In genomic region chr9:26540094-26540493, GRCh38 we compare ENCODE assay signal across 3 cellular contexts.
TF ChIP-seq lines count a peak whose summit lies in the region.

No MANE protein-coding gene starts in this region.

TF ChIP-seq in HepG2, 621 proteins besides CTCF, POLR2A, EP300 and RAD21 (continues in another document):
- no peak for TF ChIP-seq ZNF572 (CRISPR knock-in tag; IDR thresholded peaks at IDR 0.05)
- TF ChIP-seq POLR2AphosphoS2 (IDR thresholded peaks at IDR 0.05; ENCODE audit: low read depth, low read length): no peak
- peak; percentile 59; the same call in 1 of the 2 replicates for TF ChIP-seq CEBPB (IDR thresholded peaks at IDR 0.05; ENCODE audit: borderline replicate concordance, low read depth, low read length)
- TF ChIP-seq, protein P1, sequence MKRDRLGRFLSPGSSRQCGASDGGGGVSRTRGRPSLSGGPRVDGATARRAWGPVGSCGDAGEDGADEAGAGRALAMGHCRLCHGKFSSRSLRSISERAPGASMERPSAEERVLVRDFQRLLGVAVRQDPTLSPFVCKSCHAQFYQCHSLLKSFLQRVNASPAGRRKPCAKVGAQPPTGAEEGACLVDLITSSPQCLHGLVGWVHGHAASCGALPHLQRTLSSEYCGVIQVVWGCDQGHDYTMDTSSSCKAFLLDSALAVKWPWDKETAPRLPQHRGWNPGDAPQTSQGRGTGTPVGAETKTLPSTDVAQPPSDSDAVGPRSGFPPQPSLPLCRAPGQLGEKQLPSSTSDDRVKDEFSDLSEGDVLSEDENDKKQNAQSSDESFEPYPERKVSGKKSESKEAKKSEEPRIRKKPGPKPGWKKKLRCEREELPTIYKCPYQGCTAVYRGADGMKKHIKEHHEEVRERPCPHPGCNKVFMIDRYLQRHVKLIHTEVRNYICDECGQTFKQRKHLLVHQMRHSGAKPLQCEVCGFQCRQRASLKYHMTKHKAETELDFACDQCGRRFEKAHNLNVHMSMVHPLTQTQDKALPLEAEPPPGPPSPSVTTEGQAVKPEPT (CRISPR knock-in tag; IDR thresholded peaks at IDR 0.05; ENCODE audit: low read depth): no peak
- TF ChIP-seq ZNF557 (CRISPR knock-in tag; IDR thresholded peaks at IDR 0.05): no peak
- TF ChIP-seq CCDC6 (CRISPR knock-in tag; IDR thresholded peaks at IDR 0.05): no peak
- TF ChIP-seq ZBTB38 (CRISPR knock-in tag; IDR thresholded peaks at IDR 0.05): no peak
- TF ChIP-seq ZMAT3 (CRISPR knock-in tag; conservative IDR thresholded peaks at IDR 0.05): no peak
- TF ChIP-seq HNF4A (CRISPR knock-in tag; IDR thresholded peaks at IDR 0.05): peak; percentile 21; the same call in 1 of the 2 replicates
- no peak for TF ChIP-seq ZSCAN5A (CRISPR knock-in tag; IDR thresholded peaks at IDR 0.05; ENCODE audit: borderline replicate concordance)
- no peak for TF ChIP-seq IRF2 (CRISPR knock-in tag; IDR thresholded peaks at IDR 0.05)
- no peak for TF ChIP-seq ZNF563 (CRISPR knock-in tag; IDR thresholded peaks at IDR 0.05)

TF ChIP-seq in GM23338, 12 proteins besides CTCF, POLR2A, EP300 and RAD21:
- TF ChIP-seq NANOG (IDR thresholded peaks at IDR 0.05; ENCODE audit: borderline replicate concordance) (no peak), JUNB (IDR thresholded peaks at IDR 0.05; ENCODE audit: unreplicated experiment) (no peak), CREB1 (CRISPR knock-in tag; IDR thresholded peaks at IDR 0.05; ENCODE audit: low read depth) (no peak), EZH2 (IDR thresholded peaks at IDR 0.05; ENCODE audit: low read depth, unreplicated experiment) (no peak), ZNF331 (CRISPR knock-in tag; IDR thresholded peaks at IDR 0.05; ENCODE audit: low read depth) (no peak), STAT1 (IDR thresholded peaks at IDR 0.05; ENCODE audit: unreplicated experiment) (no peak), POLR2AphosphoS5 (IDR thresholded peaks at IDR 0.05; ENCODE audit: low read depth) (no peak), ZNF114 (CRISPR knock-in tag; IDR thresholded peaks at IDR 0.05) (no peak), ETS1 (IDR thresholded peaks at IDR 0.05) (no peak)
- TF ChIP-seq, protein P2, sequence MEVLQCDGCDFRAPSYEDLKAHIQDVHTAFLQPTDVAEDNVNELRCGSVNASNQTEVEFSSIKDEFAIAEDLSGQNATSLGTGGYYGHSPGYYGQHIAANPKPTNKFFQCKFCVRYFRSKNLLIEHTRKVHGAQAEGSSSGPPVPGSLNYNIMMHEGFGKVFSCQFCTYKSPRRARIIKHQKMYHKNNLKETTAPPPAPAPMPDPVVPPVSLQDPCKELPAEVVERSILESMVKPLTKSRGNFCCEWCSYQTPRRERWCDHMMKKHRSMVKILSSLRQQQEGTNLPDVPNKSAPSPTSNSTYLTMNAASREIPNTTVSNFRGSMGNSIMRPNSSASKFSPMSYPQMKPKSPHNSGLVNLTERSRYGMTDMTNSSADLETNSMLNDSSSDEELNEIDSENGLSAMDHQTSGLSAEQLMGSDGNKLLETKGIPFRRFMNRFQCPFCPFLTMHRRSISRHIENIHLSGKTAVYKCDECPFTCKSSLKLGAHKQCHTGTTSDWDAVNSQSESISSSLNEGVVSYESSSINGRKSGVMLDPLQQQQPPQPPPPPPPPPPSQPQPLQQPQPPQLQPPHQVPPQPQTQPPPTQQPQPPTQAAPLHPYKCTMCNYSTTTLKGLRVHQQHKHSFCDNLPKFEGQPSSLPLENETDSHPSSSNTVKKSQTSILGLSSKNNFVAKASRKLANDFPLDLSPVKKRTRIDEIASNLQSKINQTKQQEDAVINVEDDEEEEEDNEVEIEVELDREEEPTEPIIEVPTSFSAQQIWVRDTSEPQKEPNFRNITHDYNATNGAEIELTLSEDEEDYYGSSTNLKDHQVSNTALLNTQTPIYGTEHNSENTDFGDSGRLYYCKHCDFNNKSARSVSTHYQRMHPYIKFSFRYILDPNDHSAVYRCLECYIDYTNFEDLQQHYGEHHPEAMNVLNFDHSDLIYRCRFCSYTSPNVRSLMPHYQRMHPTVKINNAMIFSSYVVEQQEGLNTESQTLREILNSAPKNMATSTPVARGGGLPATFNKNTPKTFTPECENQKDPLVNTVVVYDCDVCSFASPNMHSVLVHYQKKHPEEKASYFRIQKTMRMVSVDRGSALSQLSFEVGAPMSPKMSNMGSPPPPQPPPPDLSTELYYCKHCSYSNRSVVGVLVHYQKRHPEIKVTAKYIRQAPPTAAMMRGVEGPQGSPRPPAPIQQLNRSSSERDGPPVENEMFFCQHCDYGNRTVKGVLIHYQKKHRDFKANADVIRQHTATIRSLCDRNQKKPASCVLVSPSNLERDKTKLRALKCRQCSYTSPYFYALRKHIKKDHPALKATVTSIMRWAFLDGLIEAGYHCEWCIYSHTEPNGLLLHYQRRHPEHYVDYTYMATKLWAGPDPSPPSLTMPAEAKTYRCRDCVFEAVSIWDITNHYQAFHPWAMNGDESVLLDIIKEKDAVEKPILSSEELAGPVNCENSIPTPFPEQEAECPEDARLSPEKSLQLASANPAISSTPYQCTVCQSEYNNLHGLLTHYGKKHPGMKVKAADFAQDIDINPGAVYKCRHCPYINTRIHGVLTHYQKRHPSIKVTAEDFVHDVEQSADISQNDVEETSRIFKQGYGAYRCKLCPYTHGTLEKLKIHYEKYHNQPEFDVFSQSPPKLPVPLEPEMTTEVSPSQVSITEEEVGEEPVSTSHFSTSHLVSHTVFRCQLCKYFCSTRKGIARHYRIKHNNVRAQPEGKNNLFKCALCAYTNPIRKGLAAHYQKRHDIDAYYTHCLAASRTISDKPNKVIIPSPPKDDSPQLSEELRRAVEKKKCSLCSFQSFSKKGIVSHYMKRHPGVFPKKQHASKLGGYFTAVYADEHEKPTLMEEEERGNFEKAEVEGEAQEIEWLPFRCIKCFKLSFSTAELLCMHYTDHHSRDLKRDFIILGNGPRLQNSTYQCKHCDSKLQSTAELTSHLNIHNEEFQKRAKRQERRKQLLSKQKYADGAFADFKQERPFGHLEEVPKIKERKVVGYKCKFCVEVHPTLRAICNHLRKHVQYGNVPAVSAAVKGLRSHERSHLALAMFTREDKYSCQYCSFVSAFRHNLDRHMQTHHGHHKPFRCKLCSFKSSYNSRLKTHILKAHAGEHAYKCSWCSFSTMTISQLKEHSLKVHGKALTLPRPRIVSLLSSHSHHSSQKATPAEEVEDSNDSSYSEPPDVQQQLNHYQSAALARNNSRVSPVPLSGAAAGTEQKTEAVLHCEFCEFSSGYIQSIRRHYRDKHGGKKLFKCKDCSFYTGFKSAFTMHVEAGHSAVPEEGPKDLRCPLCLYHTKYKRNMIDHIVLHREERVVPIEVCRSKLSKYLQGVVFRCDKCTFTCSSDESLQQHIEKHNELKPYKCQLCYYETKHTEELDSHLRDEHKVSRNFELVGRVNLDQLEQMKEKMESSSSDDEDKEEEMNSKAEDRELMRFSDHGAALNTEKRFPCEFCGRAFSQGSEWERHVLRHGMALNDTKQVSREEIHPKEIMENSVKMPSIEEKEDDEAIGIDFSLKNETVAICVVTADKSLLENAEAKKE (CRISPR knock-in tag; IDR thresholded peaks at IDR 0.05): no peak
TF ChIP-seq in GM23338: peak in this region for 0.

TF ChIP-seq in IMR-90, 13 proteins besides CTCF, POLR2A, EP300 and RAD21:
- no peak for TF ChIP-seq SMC3 (IDR thresholded peaks at IDR 0.05; ENCODE audit: low read depth, low read length)
- TF ChIP-seq NFE2L2 (IDR thresholded peaks at IDR 0.05; ENCODE audit: low read depth, low read length): no peak
- no peak for TF ChIP-seq MAZ (IDR thresholded peaks at IDR 0.05; ENCODE audit: borderline replicate concordance, low read depth, low read length)
- no peak for TF ChIP-seq MAFK (IDR thresholded peaks at IDR 0.05; ENCODE audit: low read depth, low read length)
- TF ChIP-seq FOS (IDR thresholded peaks at IDR 0.05; ENCODE audit: low read depth, low read length): no peak
- 0 out of 2 replicates have a peak, but pooled peaks have one; percentile 32 for TF ChIP-seq CEBPB (IDR thresholded peaks at IDR 0.05; ENCODE audit: low read depth, low read length)
- no peak for TF ChIP-seq BHLHE40 (IDR thresholded peaks at IDR 0.05; ENCODE audit: low read depth, low read length)
TF ChIP-seq in IMR-90: peak in this region for 1.
